Comparison of ENCODE assay signal across 1 cellular context in genomic region chr19:16336571-16336970, GRCh38.
TF ChIP-seq lines count a peak whose summit lies in the region.

No MANE protein-coding gene starts in this region.

TF ChIP-seq in IMR-90, 13 proteins besides CTCF, POLR2A, EP300 and RAD21:
- TF ChIP-seq CHD1 (IDR thresholded peaks at IDR 0.05; ENCODE audit: low read depth, low read length) (no peak), MAZ (IDR thresholded peaks at IDR 0.05; ENCODE audit: borderline replicate concordance, low read depth, low read length) (no peak), MXI1 (IDR thresholded peaks at IDR 0.05; ENCODE audit: borderline replicate concordance, low read depth, low read length) (no peak), MAFK (IDR thresholded peaks at IDR 0.05; ENCODE audit: low read depth, low read length) (no peak), RCOR1 (IDR thresholded peaks at IDR 0.05; ENCODE audit: insufficient replicate concordance, low read length) (no peak), FOS (IDR thresholded peaks at IDR 0.05; ENCODE audit: low read depth, low read length) (no peak), CEBPB (IDR thresholded peaks at IDR 0.05; ENCODE audit: low read depth, low read length) (no peak), USF2 (IDR thresholded peaks at IDR 0.05; ENCODE audit: low read depth, low read length) (no peak), BHLHE40 (IDR thresholded peaks at IDR 0.05; ENCODE audit: low read depth, low read length) (no peak), RFX5 (IDR thresholded peaks at IDR 0.05; ENCODE audit: low read depth, low read length) (no peak), SMC3 (IDR thresholded peaks at IDR 0.05; ENCODE audit: low read depth, low read length) (no peak), NFE2L2 (IDR thresholded peaks at IDR 0.05; ENCODE audit: low read depth, low read length) (no peak)
- TF ChIP-seq, protein P1, sequence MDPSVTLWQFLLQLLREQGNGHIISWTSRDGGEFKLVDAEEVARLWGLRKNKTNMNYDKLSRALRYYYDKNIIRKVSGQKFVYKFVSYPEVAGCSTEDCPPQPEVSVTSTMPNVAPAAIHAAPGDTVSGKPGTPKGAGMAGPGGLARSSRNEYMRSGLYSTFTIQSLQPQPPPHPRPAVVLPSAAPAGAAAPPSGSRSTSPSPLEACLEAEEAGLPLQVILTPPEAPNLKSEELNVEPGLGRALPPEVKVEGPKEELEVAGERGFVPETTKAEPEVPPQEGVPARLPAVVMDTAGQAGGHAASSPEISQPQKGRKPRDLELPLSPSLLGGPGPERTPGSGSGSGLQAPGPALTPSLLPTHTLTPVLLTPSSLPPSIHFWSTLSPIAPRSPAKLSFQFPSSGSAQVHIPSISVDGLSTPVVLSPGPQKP (IDR thresholded peaks at IDR 0.05; ENCODE audit: borderline replicate concordance, low read depth, low read length) = no peak
